ENCODE assay signal across 9 cellular contexts in genomic region chr3:101036213-101036618, GRCh38. TPM values are rescaled to one million over a fixed set of nuclear protein-coding genes. Genes with fewer than 3 reads are reported as not detected.
DNase-seq lines count a peak whose midpoint lies in the region; ATAC-seq and TF ChIP-seq lines count a peak whose summit lies in the region.
"Had no signal": no experiment of that assay in that cellular context is flagged by ENCODE, and none has a peak within 500 bp of the region (broad histone marks: within the 10 kb centered on the region; RNA-seq: fewer than 3 reads in every experiment).

No MANE protein-coding gene starts in this region.

- DNase-seq in left cardiac atrium (peak; percentile 26), left ventricle myocardium inferior (no peak), brain microvascular endothelial cell (peak; percentile 92), left kidney (ENCODE audit: low read depth, low spot score) (peak; percentile 34), ureter (ENCODE audit: low spot score) (peak; percentile 48), T-helper 17 cell (no peak)

- ATAC-seq in left cardiac atrium: peak; percentile 58 to 92
- ATAC-seq in GM21723 (IDR thresholded peaks at IDR 0.05; ENCODE audit: unreplicated experiment): no peak
- no peak for ATAC-seq in HG03571 (IDR thresholded peaks at IDR 0.05; ENCODE audit: unreplicated experiment)
- no peak for ATAC-seq in T-helper 17 cell

- H3K4me1 ChIP-seq in left ventricle myocardium inferior: peaks cover 17% of the 10 kb centered on the region

- TF ChIP-seq CTCF in left ventricle myocardium inferior (IDR thresholded peaks at IDR 0.05; ENCODE audit: borderline replicate concordance) (no peak), brain microvascular endothelial cell (IDR thresholded peaks at IDR 0.05; ENCODE audit: low read depth, low read length, missing control alignments) (no peak)

- no peaks in the 10 kb centered on the region for H3K4me1 Mint-ChIP-seq in T-helper 17 cell
- H3K4me1 Mint-ChIP-seq: activated naive CD4-positive, alpha-beta T cell treated with anti-CD3 and anti-CD28 coated beads, Interleukin-2, amount 50 U/mL, for 24 hours had no signal

- H3K27me3 ChIP-seq in left ventricle myocardium inferior (ENCODE audit: low read depth) (no peaks in the 10 kb centered on the region), brain microvascular endothelial cell (replicated peaks) (no peaks in the 10 kb centered on the region)

- H3K4me3 Mint-ChIP-seq in T-helper 17 cell: no peak overlapping the region
- H3K4me3 Mint-ChIP-seq: activated naive CD4-positive, alpha-beta T cell treated with anti-CD3 and anti-CD28 coated beads, Interleukin-2, amount 50 U/mL, for 24 hours had no signal

- intact Hi-C loops in left cardiac atrium (cut with DNase I) (loop anchor here in 1 of 2 donors (10.0 kb wide), 1 partner anchor 81 kb away; no protein-coding TSS in a partner anchor), left ventricle myocardium inferior (cut with micrococcal nuclease) (no loop called here)

- H3K9me3 ChIP-seq in left ventricle myocardium inferior (replicated peaks): peaks cover 14% of the 10 kb centered on the region
- H3K9me3 ChIP-seq in T-helper 17 cell (ENCODE audit: control insufficient read depth, low read length, poor library complexity, severe bottlenecking): no peaks in the 10 kb centered on the region

- H3K4me3 ChIP-seq in left ventricle myocardium inferior (no peak overlapping the region), brain microvascular endothelial cell (ENCODE audit: low read depth, low read length) (no peak overlapping the region)

- H3K27me3 Mint-ChIP-seq in T-helper 17 cell: peaks cover 31% of the 10 kb centered on the region

- H3K36me3 Mint-ChIP-seq in T-helper 17 cell (ENCODE audit: low read depth): no peaks in the 10 kb centered on the region
- H3K36me3 Mint-ChIP-seq: activated naive CD4-positive, alpha-beta T cell treated with anti-CD3 and anti-CD28 coated beads, Interleukin-2, amount 50 U/mL, for 24 hours had no signal

- in situ Hi-C loops in brain microvascular endothelial cell (cut with HindIII; ENCODE audit: low pct_ligation_motif_present, low sequenced_read_pairs): no loop called here

- H3K27ac ChIP-seq in left ventricle myocardium inferior (replicated peaks): no peak overlapping the region
- peak overlapping the region; percentile 75 for H3K27ac ChIP-seq in brain microvascular endothelial cell

- H3K36me3 ChIP-seq in left ventricle myocardium inferior (no peaks in the 10 kb centered on the region), brain microvascular endothelial cell (replicated peaks) (no peaks in the 10 kb centered on the region)

- H3K27ac Mint-ChIP-seq in T-helper 17 cell: no peak overlapping the region
- H3K27ac Mint-ChIP-seq: activated naive CD4-positive, alpha-beta T cell treated with anti-CD3 and anti-CD28 coated beads, Interleukin-2, amount 50 U/mL, for 24 hours had no signal

RNA-seq across cellular contexts. Expression of gene ABI3BP, which starts 43.0 kb away (rescaled TPM):
- 10 to 100 TPM; 59.8 to 72.0 TPM for total RNA-seq in left cardiac atrium
- 23.6 TPM for total RNA-seq in left ventricle myocardium inferior
- total RNA-seq in ureter: 43.0 TPM
- total RNA-seq in T-helper 17 cell: not detected

Comparison
In these comparisons a context has a peak if more than half of its experiments do, and no peak if none do; other contexts are left out.
1. DNase-seq: peak in left cardiac atrium (single experiment), brain microvascular endothelial cell (single experiment), left kidney (single experiment) and ureter (single experiment); none in left ventricle myocardium inferior (single experiment) and T-helper 17 cell (0 of 3).
2. ATAC-seq: peak in left cardiac atrium (2 of 2); none in GM21723 (single experiment), HG03571 (single experiment) and T-helper 17 cell (single experiment).
3. RNA of gene ABI3BP, which starts 43.0 kb away (total RNA-seq): 59.8 to 72.0 TPM in left cardiac atrium, 43.0 TPM in ureter (single experiment) and 23.6 TPM in left ventricle myocardium inferior (single experiment); not detected in T-helper 17 cell; every median in the first group is over 10 times any median in the second.